8 cellular contexts compared by ENCODE assay signal in genomic region chr6:159104163-159104885, GRCh38. TPM values are rescaled to one million over a fixed set of nuclear protein-coding genes. Genes with fewer than 3 reads are reported as not detected.
DNase-seq lines count a peak whose midpoint lies in the region; ATAC-seq and TF ChIP-seq lines count a peak whose summit lies in the region.

No MANE protein-coding gene starts in this region.

- no peak overlapping the region for H3K4me3 Mint-ChIP-seq in dendritic cell treated with granulocyte-macrophage colony-stimulating factor and Interleukin-4, amounts not matched to agents 40 ng/mL and 50 ng/mL, for 4 days

- H3K27me3 Mint-ChIP-seq in dendritic cell treated with granulocyte-macrophage colony-stimulating factor and Interleukin-4, amounts not matched to agents 40 ng/mL and 50 ng/mL, for 4 days: no peaks in the 10 kb centered on the region

- no peak overlapping the region for H3K27ac ChIP-seq in lower lobe of right lung

- H3K36me3 Mint-ChIP-seq in dendritic cell treated with granulocyte-macrophage colony-stimulating factor and Interleukin-4, amounts not matched to agents 40 ng/mL and 50 ng/mL, for 4 days (ENCODE audit: low read depth): peaks cover 14% of the 10 kb centered on the region

- no peaks in the 10 kb centered on the region for H3K36me3 ChIP-seq in lower lobe of right lung

- peaks cover 46% of the 10 kb centered on the region for H3K4me1 Mint-ChIP-seq in dendritic cell treated with granulocyte-macrophage colony-stimulating factor and Interleukin-4, amounts not matched to agents 40 ng/mL and 50 ng/mL, for 4 days (ENCODE audit: low read depth)

- peak; percentile 90 for TF ChIP-seq CTCF in lower lobe of right lung (IDR thresholded peaks at IDR 0.05)

- no peaks in the 10 kb centered on the region for H3K27me3 ChIP-seq in lower lobe of right lung (ENCODE audit: low read depth)

- no peaks in the 10 kb centered on the region for H3K9me3 Mint-ChIP-seq in dendritic cell treated with granulocyte-macrophage colony-stimulating factor and Interleukin-4, amounts not matched to agents 40 ng/mL and 50 ng/mL, for 4 days

- DNase-seq in A172 (ENCODE audit: low spot score): peak; percentile 41
- peak; percentile 30 for DNase-seq in NCI-H524 treated with DMSO at 0.1 percent for 48 hours (lab: John Stamatoyannopoulos, UW)
- DNase-seq in activated CD4-positive, alpha-beta T cell treated with anti-CD3 and anti-CD28 coated beads, Interleukin-2, amount 50 U/mL, for 24 hours (ENCODE audit: low read depth in 1 of 2, low spot score in 1 of 2): peak; percentile 60 to 79
- peak; percentile 81 for DNase-seq in lower lobe of right lung
- peak; percentile 55 for DNase-seq in stimulated activated CD8-positive, alpha-beta memory T cell treated with anti-CD3 and anti-CD28 coated beads, Interleukin-15, amount 100 ng/mL, for 1 hour (ENCODE audit: low read depth)

- peaks cover 29% of the 10 kb centered on the region for H3K4me1 ChIP-seq in lower lobe of right lung

- intact Hi-C loops in dendritic cell treated with granulocyte-macrophage colony-stimulating factor and Interleukin-4, amounts not matched to agents 40 ng/mL and 50 ng/mL, for 4 days (cut with micrococcal nuclease): loop anchor here (1.0 to 2.0 kb wide), 2 partner anchors 62 to 96 kb away; no protein-coding TSS in a partner anchor
- intact Hi-C loops in lower lobe of right lung (cut with DNase I): no loop called here

- no peaks in the 10 kb centered on the region for H3K9me3 ChIP-seq in lower lobe of right lung

- no peak overlapping the region for H3K4me3 ChIP-seq in lower lobe of right lung

- H3K27ac Mint-ChIP-seq in dendritic cell treated with granulocyte-macrophage colony-stimulating factor and Interleukin-4, amounts not matched to agents 40 ng/mL and 50 ng/mL, for 4 days: peak overlapping the region; percentile 11

- ATAC-seq in GM18502 (IDR thresholded peaks at IDR 0.05; ENCODE audit: poor library complexity, unreplicated experiment) (peak; percentile 56), HG03045 (IDR thresholded peaks at IDR 0.05; ENCODE audit: unreplicated experiment) (peak; percentile 60), lower lobe of right lung (peak; percentile 88 to 92)

RNA-seq across cellular contexts. Expression of gene TAGAP, which starts 59.5 kb away (rescaled TPM):
- not detected in 2 replicates for total RNA-seq in A172 (2014; rRNA removed; shearing (Covaris generic))
- total RNA-seq in lower lobe of right lung: 17.1 TPM

Comparison
In these comparisons a context has a peak if more than half of its experiments do, and no peak if none do; other contexts are left out.
1. DNase-seq: peak in every context shown above with its lines; median percentile 81 in lower lobe of right lung; 70 in activated CD4-positive, alpha-beta T cell treated with anti-CD3 and anti-CD28 coated beads, Interleukin-2, amount 50 U/mL, for 24 hours; 55 in stimulated activated CD8-positive, alpha-beta memory T cell treated with anti-CD3 and anti-CD28 coated beads, Interleukin-15, amount 100 ng/mL, for 1 hour; 41 in A172; 30 in NCI-H524 treated with DMSO at 0.1 percent for 48 hours.
2. RNA of gene TAGAP, which starts 59.5 kb away (total RNA-seq): 17.1 TPM in lower lobe of right lung (single experiment); not detected in A172; every median in the first group is over 10 times any median in the second.
3. Peak in every context shown above with its lines, with median percentiles within 50 percentile points of each other: ATAC-seq.